ENCODE assay signal across 10 cellular contexts in genomic region chr10:117688358-117688757, GRCh38.
"Had no signal": no experiment of that assay in that cellular context is flagged by ENCODE, and none has a peak within 500 bp of the region (broad histone marks: within the 10 kb centered on the region; RNA-seq: fewer than 3 reads in every experiment).

No MANE protein-coding gene starts in this region.

- ATAC-seq: HepG2 had no signal

- H3K27ac Mint-ChIP-seq: H9, HFFc6, IgD-negative memory B cell had no signal

- H3K4me3 Mint-ChIP-seq: H9, HFFc6, IgD-negative memory B cell had no signal

- H3K9me3 Mint-ChIP-seq: H9 had no signal

- FAIRE-seq: H54, HepG2 had no signal

- H3K4me1 Mint-ChIP-seq: IgD-negative memory B cell had no signal

- DNase-seq: GOT3, H9, HCEC 1CT, HFFc6, KBM-7 had no signal

- H3K9ac ChIP-seq: KMS-11 had no signal

- H3K27ac ChIP-seq: HL-60, KMS-11 had no signal

- H3K4me2 ChIP-seq: KMS-11 had no signal
